ENCODE assay signal across 8 cellular contexts in genomic region chr1:151005729-151006330, GRCh38. TPM values are rescaled to one million over a fixed set of nuclear protein-coding genes. Genes with fewer than 3 reads are reported as not detected.
DNase-seq lines count a peak whose midpoint lies in the region; ATAC-seq and TF ChIP-seq lines count a peak whose summit lies in the region.

No MANE protein-coding gene starts in this region.

- peaks cover 35% of the 10 kb centered on the region for H3K4me1 ChIP-seq in mucosa of stomach (ENCODE audit: control insufficient read depth, insufficient read depth, low read length)

- no peak for ATAC-seq in GM21825 (IDR thresholded peaks at IDR 0.05; ENCODE audit: unreplicated experiment)

- no peak for DNase-seq in AG09309 (ENCODE audit: low read depth)
- DNase-seq in MG63 = no peak
- no peak for DNase-seq in cardiac fibroblast (ENCODE audit: low read depth in 2 of 2)
- no peak for DNase-seq in islet precursor cell
- DNase-seq in NCI-H1105 treated with DMSO at 0.1 percent for 48 hours (lab: John Stamatoyannopoulos, UW) = no peak
- DNase-seq in posterior cingulate gyrus = no peak

- no peaks in the 10 kb centered on the region for H3K9me3 ChIP-seq in MG63
- H3K9me3 ChIP-seq in mucosa of stomach (ENCODE audit: control insufficient read depth, low read length) = no peaks in the 10 kb centered on the region

- H3K27me3 ChIP-seq in MG63 (no peaks in the 10 kb centered on the region), mucosa of stomach (ENCODE audit: control insufficient read depth, insufficient read depth, low read length) (no peaks in the 10 kb centered on the region)

- TF ChIP-seq CTCF in AG09309 (IDR thresholded peaks at IDR 0.05; ENCODE audit: control insufficient read depth, insufficient read depth, low read depth, low read length, missing control alignments) (no peak), cardiac fibroblast (IDR thresholded peaks at IDR 0.05; ENCODE audit: low read depth, low read length) (no peak)

- H3K36me3 ChIP-seq in MG63 = peaks cover 3% of the 10 kb centered on the region; the same call in 1 of the 2 replicates
- H3K36me3 ChIP-seq in mucosa of stomach (ENCODE audit: control insufficient read depth, insufficient read depth, low read length) = peaks cover 6% of the 10 kb centered on the region

- intact Hi-C loops in posterior cingulate gyrus (cut with DNase I) = loop anchor here (5.0 kb wide), 1 partner anchor 41 kb away; the partner anchor contains the start of gene C1orf56

- H3K9ac ChIP-seq in mucosa of stomach (ENCODE audit: low read length) = peak overlapping the region; percentile 90

- peak overlapping the region; percentile 54 for H3K4me3 ChIP-seq in AG09309 (ENCODE audit: control insufficient read depth, low read depth, low read length)
- H3K4me3 ChIP-seq in MG63 = peak overlapping the region; percentile 44
- H3K4me3 ChIP-seq in cardiac fibroblast (replicated peaks in 1 of 2; ENCODE audit: low read depth in 2 of 2, low read length in 2 of 2) = peak overlapping the region; percentile 61 to 63
- H3K4me3 ChIP-seq in mucosa of stomach (ENCODE audit: low read length) = peak overlapping the region; percentile 66

RNA-seq across cellular contexts. Expression of gene MINDY1, which starts 0.9 kb away (rescaled TPM):
- total RNA-seq in MG63 (2014; rRNA removed; shearing (Covaris generic); ENCODE audit: low replicate concordance) = 8.7 and 8.9 TPM in 2 replicates

RNA-seq across cellular contexts. Expression of gene PRUNE1, which starts 2.4 kb away (rescaled TPM):
- 7.5 and 8.1 TPM in 2 replicates for total RNA-seq in MG63 (2014; rRNA removed; shearing (Covaris generic); ENCODE audit: low replicate concordance)

RNA-seq across cellular contexts. Expression of gene ANXA9, which starts 23.7 kb away (rescaled TPM):
- total RNA-seq in MG63 (2014; rRNA removed; shearing (Covaris generic); ENCODE audit: low replicate concordance) = 0.46 TPM in 1 of 2 replicates, not detected in the other

RNA-seq across cellular contexts. Expression of gene BNIPL, which starts 30.6 kb away (rescaled TPM):
- total RNA-seq in MG63 (2014; rRNA removed; shearing (Covaris generic); ENCODE audit: low replicate concordance) = 0.20 and 5.5 TPM in 2 replicates

RNA-seq across cellular contexts. Expression of gene CERS2, which starts 31.2 kb away (rescaled TPM):
- 86.1 and 89.6 TPM in 2 replicates for total RNA-seq in MG63 (2014; rRNA removed; shearing (Covaris generic); ENCODE audit: low replicate concordance)
